ENCODE assay signal across 13 cellular contexts in genomic region chr16:16021020-16021419, GRCh38.
A peak's percentile ranks its signal among the peaks of the same experiment; 100 is the strongest.
DNase-seq lines count a peak whose midpoint lies in the region; ATAC-seq, FAIRE-seq and TF ChIP-seq lines count a peak whose summit lies in the region.
"Had no signal": no experiment of that assay in that cellular context is flagged by ENCODE, and none has a peak within 500 bp of the region (broad histone marks: within the 10 kb centered on the region; RNA-seq: fewer than 3 reads in every experiment).

No MANE protein-coding gene starts in this region.

- DNase-seq in Calu3 (no peak), Karpas-422 (peak; percentile 68), astrocyte (ENCODE audit: low read depth) (no peak), gastrocnemius medialis (no peak), NCI-H1105 (lab: John Stamatoyannopoulos, UW) (no peak), NCI-H1436 (lab: John Stamatoyannopoulos, UW) (no peak), pons (ENCODE audit: low spot score) (no peak)
- DNase-seq: activated CD4-positive, alpha-beta T cell treated with anti-CD3 and anti-CD28 coated beads, Interleukin-2, amount 50 U/mL, for 48 hours; HCEC 1CT; islet precursor cell; T-helper 2 cell had no signal

- no TSS peak for BruUV-seq in Calu3 (replicated peaks; lab: Mats Ljungman, UMichigan)

- H2AFZ ChIP-seq in Karpas-422 (ENCODE audit: low read length) (no peak overlapping the region), astrocyte (ENCODE audit: low read depth, low read length) (no peak overlapping the region)

- H3K36me3 ChIP-seq in Karpas-422 (ENCODE audit: insufficient read depth, low read length) (peaks cover 6% of the 10 kb centered on the region; the same call in 1 of the 2 replicates), astrocyte (ENCODE audit: insufficient read depth, low read length) (peaks cover 13% of the 10 kb centered on the region), gastrocnemius medialis (peaks cover 0 to 19% of the 10 kb centered on the region in 2 donors)

- CTCF ChIA-PET in Calu3 (lab: Charles Lee), result no interaction called here

- intact Hi-C loops in Calu3 (cut with micrococcal nuclease; ENCODE audit: unreplicated experiment) (loop anchor here (10.0 kb wide), 1 partner anchor 136 kb away; the partner anchor contains the start of gene CEP20), gastrocnemius medialis (cut with DNase I; ENCODE audit: low total_unique reads) (no loop called here)

- TF ChIP-seq CTCF in Calu3 (IDR thresholded peaks at IDR 0.05; ENCODE audit: unreplicated experiment) (no peak), astrocyte (IDR thresholded peaks at IDR 0.05; ENCODE audit: insufficient read depth, low read depth, low read length) (no peak), gastrocnemius medialis (IDR thresholded peaks at IDR 0.05 in 4 of 5, conservative IDR thresholded peaks at IDR 0.05 in 1 of 5) (no peak)

- no peak for TF ChIP-seq POLR2A in gastrocnemius medialis (IDR thresholded peaks at IDR 0.05)

- in situ Hi-C loops in gastrocnemius medialis (cut with MboI; ENCODE audit: low sequenced_read_pairs in 4 of 4), result loop anchor here in 1 of 4 donors (10.0 to 25.0 kb wide), 2 partner anchors 66 to 134 kb away; partner anchors contain the start of gene CEP20

- H3K27me3 Mint-ChIP-seq in Calu3 (ENCODE audit: unreplicated experiment), result no peaks in the 10 kb centered on the region
- no peaks in the 10 kb centered on the region for H3K27me3 Mint-ChIP-seq in astrocyte (ENCODE audit: low read depth, unreplicated experiment)

- H3K27ac Mint-ChIP-seq in Calu3 (ENCODE audit: unreplicated experiment) (peak overlapping the region; percentile 27), astrocyte (ENCODE audit: unreplicated experiment) (peak overlapping the region; percentile 94)

- H3K4me2 ChIP-seq in Karpas-422 (ENCODE audit: low read depth, low read length, poor library complexity, severe bottlenecking) (peak overlapping the region; percentile 39), astrocyte (ENCODE audit: low read length) (no peak overlapping the region)

- H4K20me1 ChIP-seq in Karpas-422 (ENCODE audit: insufficient read depth, low read depth, low read length) (no peaks in the 10 kb centered on the region; the same call in 1 of the 2 replicates), astrocyte (ENCODE audit: insufficient read depth, low read length) (peaks cover 11% of the 10 kb centered on the region)

- no peaks in the 10 kb centered on the region for H3K9me2 ChIP-seq in Karpas-422 (replicated peaks; ENCODE audit: insufficient read depth, low read length)

- H3K4me3 Mint-ChIP-seq in Calu3 (ENCODE audit: low read depth, unreplicated experiment) (no peak overlapping the region), astrocyte (ENCODE audit: unreplicated experiment) (no peak overlapping the region)

- H3K9me3 Mint-ChIP-seq in Calu3 (ENCODE audit: low read depth, unreplicated experiment) (no peaks in the 10 kb centered on the region), astrocyte (ENCODE audit: unreplicated experiment) (no peaks in the 10 kb centered on the region)

- peaks cover 59% of the 10 kb centered on the region for H3K4me1 Mint-ChIP-seq in Calu3 (ENCODE audit: low read depth, unreplicated experiment)
- peaks cover 34% of the 10 kb centered on the region for H3K4me1 Mint-ChIP-seq in astrocyte (ENCODE audit: low read depth, unreplicated experiment)

- H3K9ac ChIP-seq in Karpas-422 (ENCODE audit: low read length) (peak overlapping the region; percentile 43), astrocyte (ENCODE audit: low read length) (no peak overlapping the region)

- H3K27ac ChIP-seq in Karpas-422 (ENCODE audit: low read length), result peak overlapping the region; percentile 86
- no peak overlapping the region for H3K27ac ChIP-seq in astrocyte (ENCODE audit: low read depth, low read length)
- H3K27ac ChIP-seq in gastrocnemius medialis, result peak overlapping the region; percentile 81 to 95 (median 88)

- H3K4me3 ChIP-seq in Karpas-422 (ENCODE audit: low read length), result no peak overlapping the region
- no peak overlapping the region for H3K4me3 ChIP-seq in astrocyte (ENCODE audit: insufficient read depth, low read depth, low read length)
- no peak overlapping the region for H3K4me3 ChIP-seq in gastrocnemius medialis

- no peak for FAIRE-seq in astrocyte (lab: Jason Lieb, UNC)
- FAIRE-seq: frontal cortex had no signal

- H3K79me2 ChIP-seq in Karpas-422 (ENCODE audit: low read length) (peaks cover 43% of the 10 kb centered on the region), astrocyte (ENCODE audit: insufficient read depth, low read length) (peaks cover 8% of the 10 kb centered on the region)

- H3K4me1 ChIP-seq in Karpas-422 (ENCODE audit: low read length) (peaks cover 43% of the 10 kb centered on the region), astrocyte (ENCODE audit: insufficient read depth, low read length) (peaks cover 45% of the 10 kb centered on the region), gastrocnemius medialis (peaks cover 22 to 56% of the 10 kb centered on the region in 2 donors)

- H3K36me3 Mint-ChIP-seq in Calu3 (ENCODE audit: insufficient read depth, unreplicated experiment) (peaks cover 52% of the 10 kb centered on the region), astrocyte (ENCODE audit: low read depth, unreplicated experiment) (peaks cover 34% of the 10 kb centered on the region)

- H3K27me3 ChIP-seq in Karpas-422 (ENCODE audit: low read length) (no peaks in the 10 kb centered on the region), astrocyte (ENCODE audit: insufficient read depth, low read length) (no peaks in the 10 kb centered on the region), gastrocnemius medialis (no peaks in the 10 kb centered on the region)

- H3K9me3 ChIP-seq in Karpas-422 (ENCODE audit: low read length) (no peaks in the 10 kb centered on the region), astrocyte (ENCODE audit: insufficient read depth, low read depth, low read length) (no peaks in the 10 kb centered on the region), gastrocnemius medialis (no peaks in the 10 kb centered on the region)

- no peak for ATAC-seq in gastrocnemius medialis
- no peak for ATAC-seq in GM18870 (IDR thresholded peaks at IDR 0.05; ENCODE audit: unreplicated experiment)
